Comparison of ENCODE assay signal across 26 cellular contexts in genomic region chr22:26712158-26712557, GRCh38. TPM values are rescaled to one million over a fixed set of nuclear protein-coding genes. Genes with fewer than 3 reads are reported as not detected.
A peak's percentile ranks its signal among the peaks of the same experiment; 100 is the strongest.
DNase-seq lines count a peak whose midpoint lies in the region; ATAC-seq, FAIRE-seq and TF ChIP-seq lines count a peak whose summit lies in the region.
"Had no signal": no experiment of that assay in that cellular context is flagged by ENCODE, and none has a peak within 500 bp of the region (broad histone marks: within the 10 kb centered on the region; RNA-seq: fewer than 3 reads in every experiment).

No MANE protein-coding gene starts in this region.

- H3K4me1 ChIP-seq in BE2C (peaks cover 6% of the 10 kb centered on the region), GM23248 (ENCODE audit: insufficient read depth) (peaks cover 71% of the 10 kb centered on the region), GM12878 (ENCODE audit: control insufficient read depth, insufficient read depth, low read length) (peaks cover 50% of the 10 kb centered on the region), upper lobe of right lung (no peaks in the 10 kb centered on the region)
- H3K4me1 ChIP-seq: Caco-2, HAP-1 had no signal

- TF ChIP-seq CTCF in BE2C (IDR thresholded peaks at IDR 0.05; ENCODE audit: low read depth, low read length), result no peak
- no peak for TF ChIP-seq CTCF in GM12878 (IDR thresholded peaks at IDR 0.05 in 2 of 3, conservative IDR thresholded peaks at IDR 0.05 in 1 of 3; ENCODE audit: control insufficient read depth in 2 of 3, extremely low read depth in 1 of 3, insufficient read depth in 1 of 3, low read depth in 3 of 3, low read length in 3 of 3)
- TF ChIP-seq CTCF in natural killer cell (IDR thresholded peaks at IDR 0.05), result no peak
- TF ChIP-seq CTCF in upper lobe of right lung (IDR thresholded peaks at IDR 0.05), result no peak
- TF ChIP-seq CTCF in GM13976 (IDR thresholded peaks at IDR 0.05; ENCODE audit: borderline replicate concordance, control extremely low read depth, extremely low read depth, insufficient read depth, missing control alignments), result no peak

- H3K27ac Mint-ChIP-seq in natural killer cell, result peak overlapping the region; percentile 76 to 81
- H3K27ac Mint-ChIP-seq: GM23338 had no signal

- no peak for FAIRE-seq in GM12878 (lab: Jason Lieb, UNC)
- FAIRE-seq: A549, HepG2, RCC 7860 had no signal

- TF ChIP-seq POLR2A in GM12878 (IDR thresholded peaks at IDR 0.05; ENCODE audit: low read depth, low read length), result no peak

- H3K79me2 ChIP-seq in GM23248 (ENCODE audit: insufficient read depth) (peaks cover 20% of the 10 kb centered on the region), GM12878 (ENCODE audit: control insufficient read depth, insufficient read depth, low read length) (no peaks in the 10 kb centered on the region)

- RAD21 ChIA-PET in GM12878 (lab: Charles Lee; ENCODE audit: unreplicated experiment), result no interaction called here

- 84 to 85% methylated on average over 8 of the region's 8 CpGs for WGBS in GM23248 (ENCODE audit: low coverage in 1 of 2, low lambda C conversion rate in 2 of 2, missing lambda C conversion rate in 2 of 2), 2 experiments
- 78% methylated on average over 8 of the region's 8 CpGs for WGBS in GM12878 (ENCODE audit: insufficient coverage, insufficient replicate concordance, low lambda C conversion rate, missing lambda C conversion rate)

- SMC1A ChIA-PET in GM12878 (lab: Charles Lee; ENCODE audit: uncharacterized antibody, unreplicated experiment), result no interaction called here

- no peaks in the 10 kb centered on the region for H3K9me2 ChIP-seq in GM23248 (ENCODE audit: insufficient read depth)

- ATAC-seq in GM12878, result no peak
- no peak for ATAC-seq in natural killer cell
- no peak for ATAC-seq in upper lobe of right lung
- ATAC-seq: A549, GM23338, HepG2 had no signal

- POLR2A ChIA-PET in GM12878 (lab: Charles Lee), result no interaction called here

- peaks cover 65% of the 10 kb centered on the region for H3F3A ChIP-seq in GM23248 (ENCODE audit: insufficient read depth)

- peak overlapping the region; percentile 99 for H3K27ac ChIP-seq in GM23248
- H3K27ac ChIP-seq in GM12878 (ENCODE audit: control insufficient read depth, insufficient read depth), result peak overlapping the region; percentile 98
- no peak overlapping the region for H3K27ac ChIP-seq in upper lobe of right lung
- H3K27ac ChIP-seq: HL-60 had no signal

- DNase-seq in BE2C, result peak; percentile 19
- DNase-seq in GM23248, result no peak
- no peak for DNase-seq in GM12878 (ENCODE audit: low read depth, low spot score)
- no peak for DNase-seq in natural killer cell
- DNase-seq in amygdala (lab: John Stamatoyannopoulos, UW), result no peak
- no peak for DNase-seq in upper lobe of right lung
- DNase-seq in GM13976 (ENCODE audit: low spot score), result no peak
- DNase-seq: Caco-2; CD4-positive, CD25-positive, alpha-beta regulatory T cell; DMS 273 treated with DMSO at 0.1 percent for 48 hours; DMS79 treated with DMSO at 0.1 percent for 48 hours; KG1; NCI-H1092 treated with DMSO at 0.1 percent for 48 hours; NCI-H1436 treated with DMSO at 0.1 percent for 48 hours; NCI-H1930; NCI-H2227 treated with DMSO at 0.1 percent for 48 hours; NCI-H510A treated with DMSO at 0.1 percent for 48 hours; NCI-H774; OCI-M1 had no signal

- H3K27me3 ChIP-seq in BE2C (no peaks in the 10 kb centered on the region), GM23248 (replicated peaks; ENCODE audit: insufficient read depth) (no peaks in the 10 kb centered on the region), GM12878 (replicated peaks in 1 of 2; ENCODE audit: control insufficient read depth in 2 of 2, insufficient read depth in 2 of 2, low read length in 1 of 2) (no peaks in the 10 kb centered on the region), upper lobe of right lung (no peaks in the 10 kb centered on the region)
- H3K27me3 ChIP-seq: SJSA1 had no signal

- peaks cover 0 to 3% of the 10 kb centered on the region in 2 donors for H3K9me3 Mint-ChIP-seq in natural killer cell

- no peaks in the 10 kb centered on the region for H3K36me3 Mint-ChIP-seq in natural killer cell

- TF ChIP-seq RAD21 in GM12878 (IDR thresholded peaks at IDR 0.05; ENCODE audit: insufficient read depth, low read depth, low read length), result no peak

- H3K9ac ChIP-seq in GM23248 (no peak overlapping the region), GM12878 (ENCODE audit: control insufficient read depth, insufficient read depth, low read length) (no peak overlapping the region; the same call in 1 of the 2 replicates)

- in situ Hi-C loops in GM23248 (cut with MboI), result no loop called here
- in situ Hi-C loops in GM12878 (cut with MboI), result no loop called here
- in situ Hi-C loops in GM13976 (cut with MboI; ENCODE audit: low sequenced_read_pairs, unreplicated experiment), result no loop called here

- CTCF ChIA-PET in GM12878 (lab: Yijun Ruan, JAX), result interaction anchor here (0.6 kb wide), 1 partner anchor 1294 kb away, joined by 3 read pairs; no protein-coding TSS in a partner anchor

- no peaks in the 10 kb centered on the region for H4K20me1 ChIP-seq in GM23248 (ENCODE audit: insufficient read depth)
- no peaks in the 10 kb centered on the region for H4K20me1 ChIP-seq in GM12878 (ENCODE audit: control insufficient read depth, insufficient read depth)

- H3K36me3 ChIP-seq in BE2C, result no peaks in the 10 kb centered on the region
- no peaks in the 10 kb centered on the region for H3K36me3 ChIP-seq in GM23248 (ENCODE audit: low read depth)
- no peaks in the 10 kb centered on the region; a peak in 1 of 4 replicates for H3K36me3 ChIP-seq in GM12878 (ENCODE audit: control insufficient read depth in 2 of 2, insufficient read depth in 2 of 2, low read length in 1 of 2)
- no peaks in the 10 kb centered on the region for H3K36me3 ChIP-seq in upper lobe of right lung
- H3K36me3 ChIP-seq: HAP-1 had no signal

- no peaks in the 10 kb centered on the region for H3K27me3 Mint-ChIP-seq in natural killer cell (ENCODE audit: low read depth in 2 of 2)
- H3K27me3 Mint-ChIP-seq: CD4-positive, CD25-positive, alpha-beta regulatory T cell had no signal

- H3K9me3 ChIP-seq in BE2C, result no peaks in the 10 kb centered on the region
- H3K9me3 ChIP-seq in GM23248 (ENCODE audit: low read depth), result no peaks in the 10 kb centered on the region
- peaks cover 4% of the 10 kb centered on the region; the same call in 2 of the 3 replicates for H3K9me3 ChIP-seq in GM12878 (replicated peaks; ENCODE audit: control insufficient read depth, insufficient read depth, low read length)
- H3K9me3 ChIP-seq in upper lobe of right lung, result peaks cover 2% of the 10 kb centered on the region
- H3K9me3 ChIP-seq: Caco-2, HAP-1, SJSA1 had no signal

- H3K4me2 ChIP-seq in GM23248 (ENCODE audit: unreplicated experiment) (peak overlapping the region; percentile 18), GM12878 (ENCODE audit: control insufficient read depth, insufficient read depth) (peak overlapping the region; percentile 34; the same call in 1 of the 2 replicates)
- H3K4me2 ChIP-seq: A549, GM23338 had no signal

- H2AFZ ChIP-seq in GM23248, result no peak overlapping the region
- no peak overlapping the region for H2AFZ ChIP-seq in GM12878 (ENCODE audit: control insufficient read depth, low read depth, low read length)
- H2AFZ ChIP-seq: GM23338 had no signal

- no TSS peak for BruUV-seq in GM12878 (replicated peaks; lab: Mats Ljungman, UMichigan)

- no peak for TF ChIP-seq EP300 in GM12878 (IDR thresholded peaks at IDR 0.05; ENCODE audit: borderline replicate concordance in 1 of 2, control insufficient read depth in 1 of 2, low read depth in 2 of 2, low read length in 2 of 2)

- peaks cover 33 to 52% of the 10 kb centered on the region in 2 donors for H3K4me1 Mint-ChIP-seq in natural killer cell

- H3K4me3 Mint-ChIP-seq in natural killer cell, result peak overlapping the region; percentile 81
- H3K4me3 Mint-ChIP-seq: CD4-positive, CD25-positive, alpha-beta regulatory T cell; GM23338 had no signal

- intact Hi-C loops in GM12878 (cut with micrococcal nuclease; ENCODE audit: unreplicated experiment), result no loop called here
- intact Hi-C loops in natural killer cell (cut with micrococcal nuclease), result no loop called here
- intact Hi-C loops in upper lobe of right lung (cut with DNase I), result no loop called here

- H3K4me3 ChIP-seq in BE2C (ENCODE audit: low read depth, low read length) (no peak overlapping the region), GM23248 (no peak overlapping the region), GM12878 (no peak overlapping the region), upper lobe of right lung (no peak overlapping the region)
- H3K4me3 ChIP-seq: A549, GM23338, HAP-1, SJSA1 had no signal

TF ChIP-seq in GM12878, 131 proteins besides CTCF, POLR2A, EP300 and RAD21 (continues in another document):
- no peak for TF ChIP-seq CBFB (IDR thresholded peaks at IDR 0.05; ENCODE audit: low read depth)
- no peak for TF ChIP-seq NR2C2 (IDR thresholded peaks at IDR 0.05; ENCODE audit: borderline replicate concordance, control insufficient read depth, insufficient read length, low read depth)
- TF ChIP-seq SUZ12 (IDR thresholded peaks at IDR 0.05; ENCODE audit: unreplicated experiment), result no peak
- TF ChIP-seq PAX5 (IDR thresholded peaks at IDR 0.05; ENCODE audit: borderline replicate concordance, low read depth, low read length), result no peak
- no peak for TF ChIP-seq HDAC2 (IDR thresholded peaks at IDR 0.05)
- no peak for TF ChIP-seq MTA2 (IDR thresholded peaks at IDR 0.05; ENCODE audit: low read depth)
- no peak for TF ChIP-seq ZNF384 (IDR thresholded peaks at IDR 0.05; ENCODE audit: borderline replicate concordance, low read depth, low read length)

RNA-seq across cellular contexts. Expression of gene MIAT, which starts 54.8 kb away (rescaled TPM):
- 6.1 TPM for polyA plus RNA-seq in BE2C (2012; ENCODE audit: insufficient read depth, insufficient read length, low read depth)
- total RNA-seq in GM23248 (2014; rRNA removed; shearing (Covaris generic)), result 0.43 and 0.63 TPM in 2 replicates
- polyA plus RNA-seq in GM23248 (2016; fragmentation: Nextera tagmentation; extraction: Ambion mirVana) (0.05 and 0.23 TPM in 2 replicates), GM12878 (2011; rRNA removed) (1.8 and 1.9 TPM in 2 replicates), GM12878 (2014; fragmentation: Illumina TruSeq; extraction: Trizol) (12.4 and 14.7 TPM in 2 replicates), GM12878 (2014; fragmentation: Nextera tagmentation; extraction: Ambion mirVana) (under 1 TPM; 0.39 to 0.51 TPM), GM12878 (2014; rRNA removed) (13.7 and 16.0 TPM in 2 replicates), GM12878 (2016; fragmentation: Nextera tagmentation; extraction: Ambion mirVana) (1 to 10 TPM; 2.2 to 3.4 TPM)
- 13.9 and 14.0 TPM in 2 replicates for total RNA-seq in GM12878 (2013; cell fraction: nucleolus; rRNA removed)
- total RNA-seq in GM12878 (2014; rRNA removed) (5.2 and 5.9 TPM in 2 replicates), GM12878 (2014; rRNA removed; fragmentation: Illumina TruSeq; extraction: Trizol) (6.7 and 7.7 TPM in 2 replicates), GM12878 (2021) (9.9 and 11.7 TPM in 2 replicates), natural killer cell (100 to 1,000 TPM in 1 of 3 donors, 10 to 100 TPM in 2; 75.3 to 105 (median 76.3) TPM), upper lobe of right lung (6.1 TPM)
- polyA plus RNA-seq in GM12878 (2011; ENCODE audit: low read depth), result 9.0 TPM
- polyA plus RNA-seq in GM12878 (2011; cell fraction: cytosol; rRNA removed), result 0.80 and 1.2 TPM in 2 replicates
- polyA plus RNA-seq in GM12878 (2011; cell fraction: nucleus; rRNA removed), result 8.6 and 9.9 TPM in 2 replicates
- polyA plus RNA-seq in GM12878 (2012), result 9.7 and 12.5 TPM in 2 replicates
- polyA minus RNA-seq in GM12878 (2011; rRNA and poly(A)+ RNA removed), result 2.8 and 5.1 TPM in 2 replicates
- polyA minus RNA-seq in GM12878 (2011; cell fraction: cytosol; rRNA and poly(A)+ RNA removed), result 0.53 and 0.73 TPM in 2 replicates
- polyA minus RNA-seq in GM12878 (2011; cell fraction: nucleus; rRNA and poly(A)+ RNA removed), result 6.3 and 6.9 TPM in 2 replicates
- polyA plus RNA-seq: HepG2 had no signal

Comparison
In these comparisons a context has a peak if more than half of its experiments do, and no peak if none do; other contexts are left out.
1. RNA of gene MIAT, which starts 54.8 kb away (total RNA-seq): 75.3 to 105 TPM in natural killer cell; 5.2 to 14.0 TPM in GM12878, 6.1 TPM in upper lobe of right lung (single experiment) and 0.43 to 0.63 TPM in GM23248; every median in the first group is over 4 times any median in the second.